In genomic region chr6:11093591-11094410, GRCh38 we compare ENCODE assay signal across 8 cellular contexts.
DNase-seq lines count a peak whose midpoint lies in the region; ATAC-seq lines count a peak whose summit lies in the region.

SMIM13 (plus strand) TSS chr6:11093834; CDS start chr6:11094314, 480 bp downstream.

- H3K9ac ChIP-seq in BLaER1 treated with 17β-estradiol and CSF1 and Interleukin-3, amounts not matched to agents 10 nM and 100 nM: peak within 1 kb of the TSS; percentile 90 to 97 (median 95)

- H3K4me1 ChIP-seq in BLaER1 treated with 17β-estradiol and CSF1 and Interleukin-3, amounts not matched to agents 10 nM and 100 nM: peaks cover 25 to 37% (median 36%) of the 10 kb centered on the region in 10 experiments

- H3K4me3 ChIP-seq in BLaER1 treated with 17β-estradiol and CSF1 and Interleukin-3, amounts not matched to agents 10 nM and 100 nM: peak within 1 kb of the TSS; percentile 73 to 94 (median 80)

- peak within 1 kb of the TSS; percentile 73 to 93 (median 86) for H3K4me2 ChIP-seq in BLaER1 treated with 17β-estradiol and CSF1 and Interleukin-3, amounts not matched to agents 10 nM and 100 nM

- peak; percentile 86 for ATAC-seq in HG03460 (IDR thresholded peaks at IDR 0.05; ENCODE audit: unreplicated experiment)

- H3K27me3 ChIP-seq in BLaER1 treated with 17β-estradiol and CSF1 and Interleukin-3, amounts not matched to agents 10 nM and 100 nM: no peaks in the 10 kb centered on the region

- H4K20me1 ChIP-seq in BLaER1 treated with 17β-estradiol and CSF1 and Interleukin-3, amounts not matched to agents 10 nM and 100 nM: peaks cover 0 to 39% (median 13%) of the 10 kb centered on the region in 11 experiments; a peak in 10 of 22 replicates

- peaks cover 0 to 5% (median 0%) of the 10 kb centered on the region in 11 experiments; a peak in 3 of 22 replicates for H3K9me3 ChIP-seq in BLaER1 treated with 17β-estradiol and CSF1 and Interleukin-3, amounts not matched to agents 10 nM and 100 nM (replicated peaks in 1 of 11)

- DNase-seq in GM19240 (ENCODE audit: insufficient read length, low spot score) (peak; percentile 98), NCI-H524 treated with DMSO at 0.1 percent for 48 hours (lab: John Stamatoyannopoulos, UW) (peak; percentile 76), kidney tubule cell (ENCODE audit: low spot score) (peak; percentile 98)
- DNase-seq in activated CD4-positive, alpha-beta T cell treated with anti-CD3 and anti-CD28 coated beads for 4 hours: peak; percentile 92 to 95
- DNase-seq in stimulated activated CD4-positive, alpha-beta T cell treated with anti-CD3 and anti-CD28 coated beads, Interleukin-1b, Interleukin-23, amount 100 ng/mL, for 24 hours (ENCODE audit: low read depth in 4 of 4, low spot score in 1 of 4): peak; percentile 85 to 93 (median 88)

- peaks cover 5 to 26% (median 16%) of the 10 kb centered on the region in 11 experiments; a peak in 18 of 22 replicates for H3K36me3 ChIP-seq in BLaER1 treated with 17β-estradiol and CSF1 and Interleukin-3, amounts not matched to agents 10 nM and 100 nM

- H3K27ac ChIP-seq in BLaER1 treated with 17β-estradiol and CSF1 and Interleukin-3, amounts not matched to agents 10 nM and 100 nM: peak within 1 kb of the TSS; percentile 90 to 98 (median 96)
- peak within 1 kb of the TSS; percentile 95 for H3K27ac ChIP-seq in cingulate gyrus (ENCODE audit: low read depth, low read length)

Comparison
In these comparisons a context has a peak if more than half of its experiments do, and no peak if none do; other contexts are left out.
1. Peak in every context shown above with its lines: DNase-seq, ATAC-seq, H3K4me3 ChIP-seq and H3K27ac ChIP-seq.